ENCODE assay signal across 21 cellular contexts in genomic region chr16:85518398-85519049, GRCh38.
DNase-seq lines count a peak whose midpoint lies in the region; ATAC-seq and TF ChIP-seq lines count a peak whose summit lies in the region.
"Had no signal": no experiment of that assay in that cellular context is flagged by ENCODE, and none has a peak within 500 bp of the region (broad histone marks: within the 10 kb centered on the region; RNA-seq: fewer than 3 reads in every experiment).

No MANE protein-coding gene starts in this region.

- H2BK15ac ChIP-seq in IMR-90 (ENCODE audit: low read depth, low read length) (no peak overlapping the region), mesenchymal stem cell (ENCODE audit: low read depth, poor library complexity, severe bottlenecking) (no peak overlapping the region), neuronal stem cell (ENCODE audit: low read length) (peak overlapping the region; percentile 19)

- H4K20me1 ChIP-seq in BLaER1 treated with 17β-estradiol and CSF1 and Interleukin-3, amounts not matched to agents 10 nM and 100 nM: peaks cover 0 to 15% (median 0%) of the 10 kb centered on the region in 11 experiments; a peak in 1 of 22 replicates
- peaks cover 22% of the 10 kb centered on the region for H4K20me1 ChIP-seq in IMR-90 (ENCODE audit: insufficient read depth, low read length)

- H4K8ac ChIP-seq in IMR-90 (ENCODE audit: low read depth in 2 of 2, low read length in 2 of 2) (no peak overlapping the region), mesenchymal stem cell (ENCODE audit: low read length) (no peak overlapping the region), neuronal stem cell (ENCODE audit: low read depth, low read length) (no peak overlapping the region)

- no peak for DNase-seq in IMR-90
- DNase-seq in mesenchymal stem cell: no peak
- DNase-seq in neuronal stem cell (ENCODE audit: low spot score): no peak
- DNase-seq in CD4-positive, alpha-beta T cell: no peak
- no peak for DNase-seq in sigmoid colon
- DNase-seq in ecto neural progenitor cell (ENCODE audit: low spot score): no peak
- DNase-seq: C1 segment of cervical spinal cord, Calu3, DMS79 treated with DMSO at 0.1 percent for 48 hours, Kasumi-1, NCI-H1092 treated with DMSO at 0.1 percent for 48 hours, NCI-H146, NCI-H1930, NCI-H2107, NCI-H524, NCI-H774, PC-3, SJCRH30 had no signal

- H2AK5ac ChIP-seq in IMR-90 (ENCODE audit: low read depth, low read length) (no peak overlapping the region), mesenchymal stem cell (ENCODE audit: low read length, severe bottlenecking) (no peak overlapping the region), neuronal stem cell (ENCODE audit: low read depth, low read length) (peak overlapping the region; percentile 56)

- no peak for TF ChIP-seq RAD21 in IMR-90 (IDR thresholded peaks at IDR 0.05; ENCODE audit: low read length)

- H2BK120ac ChIP-seq in IMR-90 (ENCODE audit: low read depth, low read length) (no peak overlapping the region), mesenchymal stem cell (ENCODE audit: low read depth, low read length) (no peak overlapping the region), neuronal stem cell (ENCODE audit: low read depth, low read length) (peak overlapping the region; percentile 47)

- H3K36me3 Mint-ChIP-seq in CD4-positive, alpha-beta T cell (ENCODE audit: low read depth): no peaks in the 10 kb centered on the region

- H3K4me1 Mint-ChIP-seq in CD4-positive, alpha-beta T cell (ENCODE audit: low read depth): no peaks in the 10 kb centered on the region

- peak overlapping the region in 7 of 11 experiments; percentile 12 to 46 (median 20); a peak in 7 of 22 replicates for H3K4me2 ChIP-seq in BLaER1 treated with 17β-estradiol and CSF1 and Interleukin-3, amounts not matched to agents 10 nM and 100 nM
- H3K4me2 ChIP-seq in IMR-90 (ENCODE audit: low read depth, low read length) (no peak overlapping the region), mesenchymal stem cell (ENCODE audit: low read length, poor library complexity, severe bottlenecking) (no peak overlapping the region), neuronal stem cell (ENCODE audit: insufficient read depth, low read length, poor library complexity, severe bottlenecking) (no peak overlapping the region)

- H2AFZ ChIP-seq in IMR-90 (replicated peaks; ENCODE audit: low read length, poor library complexity): peak overlapping the region; percentile 37
- no peak overlapping the region for H2AFZ ChIP-seq in mesenchymal stem cell (ENCODE audit: low read depth, low read length)
- no peak overlapping the region for H2AFZ ChIP-seq in neuronal stem cell (ENCODE audit: low read length)

- WGBS in IMR-90 (ENCODE audit: extremely low coverage in 2 of 2, insufficient read length in 1 of 2), 2 experiments: 94% methylated on average over 7 of the region's 17 CpGs; no CpG with 5 or more reads in 1 of the 2 experiments
- 98% methylated on average over 17 of the region's 17 CpGs for WGBS in mesenchymal stem cell
- no CpG with 5 or more reads among the region's 17 CpGs for WGBS in neuronal stem cell (ENCODE audit: extremely low coverage in 2 of 2, insufficient read length in 2 of 2, insufficient replicate concordance in 1 of 2), 2 donors
- WGBS in sigmoid colon, 2 donors: 86 to 93% methylated on average over 17 of the region's 17 CpGs

- H3K4me3 Mint-ChIP-seq in CD4-positive, alpha-beta T cell: no peak overlapping the region

- peaks cover 0 to 4% (median 0%) of the 10 kb centered on the region in 11 experiments; a peak in 1 of 22 replicates for H3K36me3 ChIP-seq in BLaER1 treated with 17β-estradiol and CSF1 and Interleukin-3, amounts not matched to agents 10 nM and 100 nM
- H3K36me3 ChIP-seq in IMR-90 (ENCODE audit: control insufficient read depth, insufficient read depth, low read length) (0 out of 2 replicates have a peak, but pooled peaks cover 4% of the 10 kb centered on the region), mesenchymal stem cell (ENCODE audit: control insufficient read depth in 1 of 2, insufficient read depth in 2 of 2, low read depth in 1 of 2, low read length in 2 of 2) (peaks cover 5 to 11% of the 10 kb centered on the region in 2 experiments), neuronal stem cell (replicated peaks in 1 of 2; ENCODE audit: control insufficient read depth in 2 of 2, insufficient read depth in 2 of 2, low read length in 2 of 2) (no peaks in the 10 kb centered on the region), sigmoid colon (no peaks in the 10 kb centered on the region)
- H3K36me3 ChIP-seq: SJCRH30 had no signal

- H3K56ac ChIP-seq in IMR-90 (ENCODE audit: extremely low read depth, insufficient read depth, low read length): no peak overlapping the region

- POLR2A ChIA-PET in IMR-90 (lab: Charles Lee; ENCODE audit: unreplicated experiment): no interaction called here
- POLR2A ChIA-PET in CD4-positive, alpha-beta T cell (lab: Charles Lee): no interaction called here

- H2BK12ac ChIP-seq in mesenchymal stem cell (ENCODE audit: low read length in 2 of 2): no peak overlapping the region
- H2BK12ac ChIP-seq in neuronal stem cell (ENCODE audit: low read length): peak overlapping the region; percentile 44

- no peak overlapping the region; the same call in 1 of the 2 replicates for H3K4ac ChIP-seq in IMR-90 (ENCODE audit: low read depth, low read length)
- H3K4ac ChIP-seq in mesenchymal stem cell (ENCODE audit: low read depth in 1 of 2, low read length in 2 of 2): no peak overlapping the region
- H3K4ac ChIP-seq in neuronal stem cell (ENCODE audit: low read length): no peak overlapping the region

- CTCF ChIA-PET in IMR-90 (lab: Yijun Ruan, JAX): no interaction called here
- CTCF ChIA-PET in CD4-positive, alpha-beta T cell (lab: Charles Lee): no interaction called here

- intact Hi-C loops in IMR-90 (cut with micrococcal nuclease): no loop called here
- intact Hi-C loops in CD4-positive, alpha-beta T cell (cut with DNase I, micrococcal nuclease): no loop called here
- intact Hi-C loops in sigmoid colon (cut with DNase I): no loop called here

- TF ChIP-seq POLR2A in IMR-90 (IDR thresholded peaks at IDR 0.05; ENCODE audit: low read depth, low read length): no peak
- no peak for TF ChIP-seq POLR2A in sigmoid colon (IDR thresholded peaks at IDR 0.05)

- no peak overlapping the region for H2AK9ac ChIP-seq in IMR-90 (replicated peaks; ENCODE audit: low read depth, low read length, poor library complexity)

- H3K9ac ChIP-seq in BLaER1 treated with 17β-estradiol and CSF1 and Interleukin-3, amounts not matched to agents 10 nM and 100 nM: no peak overlapping the region
- no peak overlapping the region for H3K9ac ChIP-seq in IMR-90 (ENCODE audit: low read depth, low read length)
- H3K9ac ChIP-seq in mesenchymal stem cell (ENCODE audit: low read length): no peak overlapping the region
- no peak overlapping the region for H3K9ac ChIP-seq in neuronal stem cell (ENCODE audit: low read depth, low read length, poor library complexity)

- H3K27ac Mint-ChIP-seq in CD4-positive, alpha-beta T cell: no peak overlapping the region

- no TSS peak for BruUV-seq in IMR-90 (replicated peaks; lab: Mats Ljungman, UMichigan)

- peaks cover 24 to 78% (median 65%) of the 10 kb centered on the region in 10 experiments for H3K4me1 ChIP-seq in BLaER1 treated with 17β-estradiol and CSF1 and Interleukin-3, amounts not matched to agents 10 nM and 100 nM
- H3K4me1 ChIP-seq in IMR-90 (ENCODE audit: control insufficient read depth, insufficient read depth, low read length): peaks cover 29% of the 10 kb centered on the region
- peaks cover 47% of the 10 kb centered on the region for H3K4me1 ChIP-seq in mesenchymal stem cell (ENCODE audit: control insufficient read depth, insufficient read depth, low read depth, low read length)
- peaks cover 31 to 44% of the 10 kb centered on the region in 2 donors for H3K4me1 ChIP-seq in neuronal stem cell (ENCODE audit: control insufficient read depth in 2 of 2, insufficient read depth in 1 of 2, low read depth in 1 of 2, low read length in 2 of 2)
- H3K4me1 ChIP-seq in sigmoid colon: peaks cover 0 to 53% (median 50%) of the 10 kb centered on the region in 4 donors

- no peak overlapping the region for H4K5ac ChIP-seq in IMR-90 (ENCODE audit: low read depth, low read length)

- H2BK5ac ChIP-seq in IMR-90 (ENCODE audit: low read depth, low read length, poor library complexity, severe bottlenecking) (no peak overlapping the region), mesenchymal stem cell (ENCODE audit: low read depth, low read length, poor library complexity, severe bottlenecking) (no peak overlapping the region), neuronal stem cell (ENCODE audit: low read length) (no peak overlapping the region)

- H3K9me1 ChIP-seq in IMR-90 (ENCODE audit: insufficient read depth, low read length): peaks cover 15% of the 10 kb centered on the region

- ATAC-seq in IMR-90 (ENCODE audit: low read depth): no peak
- ATAC-seq in CD4-positive, alpha-beta T cell (ENCODE audit: poor library complexity): no peak
- ATAC-seq: PC-3, Right ventricle myocardium inferior had no signal

- no peak overlapping the region for H3K4me3 ChIP-seq in BLaER1 treated with 17β-estradiol and CSF1 and Interleukin-3, amounts not matched to agents 10 nM and 100 nM
- no peak overlapping the region for H3K4me3 ChIP-seq in IMR-90 (ENCODE audit: insufficient read depth, low read depth, low read length)
- H3K4me3 ChIP-seq in mesenchymal stem cell (ENCODE audit: insufficient read depth in 1 of 2, low read depth in 1 of 2, low read length in 2 of 2): no peak overlapping the region
- no peak overlapping the region for H3K4me3 ChIP-seq in neuronal stem cell (ENCODE audit: low read length in 2 of 2)
- no peak overlapping the region for H3K4me3 ChIP-seq in sigmoid colon
- H3K4me3 ChIP-seq: SJCRH30 had no signal

- dilution Hi-C loops in IMR-90 (cut with HindIII; ENCODE audit: low sequenced_read_pairs, unreplicated experiment): no loop called here

- H3K27me3 Mint-ChIP-seq in CD4-positive, alpha-beta T cell: no peaks in the 10 kb centered on the region

- H3K9me3 Mint-ChIP-seq in CD4-positive, alpha-beta T cell: no peaks in the 10 kb centered on the region

- H3K23ac ChIP-seq in IMR-90 (ENCODE audit: low read depth, low read length) (no peak overlapping the region), mesenchymal stem cell (ENCODE audit: low read length in 2 of 2) (no peak overlapping the region), neuronal stem cell (ENCODE audit: low read depth, low read length, poor library complexity) (peak overlapping the region; percentile 82)

- H3K27ac ChIP-seq in BLaER1 treated with 17β-estradiol and CSF1 and Interleukin-3, amounts not matched to agents 10 nM and 100 nM: peak overlapping the region in 2 of 11 experiments; percentile 21 to 36; a peak in 1 of 22 replicates
- no peak overlapping the region for H3K27ac ChIP-seq in IMR-90 (ENCODE audit: insufficient read depth, low read length)
- H3K27ac ChIP-seq in mesenchymal stem cell (ENCODE audit: low read length, poor library complexity, severe bottlenecking): no peak overlapping the region
- no peak overlapping the region for H3K27ac ChIP-seq in neuronal stem cell (replicated peaks; ENCODE audit: low read length)
- no peak overlapping the region for H3K27ac ChIP-seq in CD4-positive, alpha-beta T cell (ENCODE audit: low read depth, low read length)
- no peak overlapping the region for H3K27ac ChIP-seq in sigmoid colon
- H3K27ac ChIP-seq: HL-60, SJCRH30 had no signal

- H3K79me1 ChIP-seq in IMR-90 (ENCODE audit: low read depth in 1 of 2, low read length in 2 of 2) (peaks cover 13 to 44% of the 10 kb centered on the region in 2 experiments), mesenchymal stem cell (replicated peaks; ENCODE audit: low read length, poor library complexity, severe bottlenecking) (peaks cover 1% of the 10 kb centered on the region), neuronal stem cell (ENCODE audit: low read depth, low read length) (peaks cover 4% of the 10 kb centered on the region)

- H3K14ac ChIP-seq in IMR-90 (replicated peaks; ENCODE audit: low read depth, low read length): no peak overlapping the region
- H3K14ac ChIP-seq in mesenchymal stem cell (ENCODE audit: low read length in 2 of 2): no peak overlapping the region
- peak overlapping the region; percentile 79 for H3K14ac ChIP-seq in neuronal stem cell (ENCODE audit: low read length)

- no peak overlapping the region for H3K18ac ChIP-seq in IMR-90 (ENCODE audit: low read depth, low read length)
- no peak overlapping the region for H3K18ac ChIP-seq in mesenchymal stem cell (ENCODE audit: low read depth in 1 of 2, low read length in 2 of 2)
- H3K18ac ChIP-seq in neuronal stem cell (ENCODE audit: low read length): peak overlapping the region; percentile 74

- H2BK20ac ChIP-seq in IMR-90 (ENCODE audit: low read depth, low read length): no peak overlapping the region

- no peak for TF ChIP-seq EP300 in sigmoid colon (IDR thresholded peaks at IDR 0.05)

- peaks cover 0 to 2% (median 0%) of the 10 kb centered on the region in 11 experiments; a peak in 1 of 22 replicates for H3K27me3 ChIP-seq in BLaER1 treated with 17β-estradiol and CSF1 and Interleukin-3, amounts not matched to agents 10 nM and 100 nM
- no peaks in the 10 kb centered on the region for H3K27me3 ChIP-seq in IMR-90 (ENCODE audit: control insufficient read depth, insufficient read depth, low read length)
- H3K27me3 ChIP-seq in mesenchymal stem cell (ENCODE audit: control insufficient read depth in 1 of 2, insufficient read depth in 1 of 2, low read length in 2 of 2): no peaks in the 10 kb centered on the region
- H3K27me3 ChIP-seq in neuronal stem cell (ENCODE audit: control insufficient read depth in 3 of 3, insufficient read depth in 3 of 3, low read depth in 1 of 3, low read length in 3 of 3): peaks cover 0 to 6% (median 0%) of the 10 kb centered on the region in 3 experiments
- H3K27me3 ChIP-seq in CD4-positive, alpha-beta T cell (ENCODE audit: control insufficient read depth, insufficient read depth, low read length): no peaks in the 10 kb centered on the region
- H3K27me3 ChIP-seq in sigmoid colon: no peaks in the 10 kb centered on the region
- H3K27me3 ChIP-seq: SJCRH30 had no signal

- no peaks in the 10 kb centered on the region for H3K9me3 ChIP-seq in BLaER1 treated with 17β-estradiol and CSF1 and Interleukin-3, amounts not matched to agents 10 nM and 100 nM (replicated peaks in 1 of 11)
- H3K9me3 ChIP-seq in IMR-90 (ENCODE audit: control insufficient read depth, insufficient read depth, low read length) (no peaks in the 10 kb centered on the region), mesenchymal stem cell (ENCODE audit: control insufficient read depth, low read length) (no peaks in the 10 kb centered on the region), neuronal stem cell (replicated peaks in 1 of 2; ENCODE audit: control insufficient read depth in 2 of 2, insufficient read depth in 1 of 2, low read depth in 1 of 2, low read length in 2 of 2) (peaks cover 0 to 8% of the 10 kb centered on the region in 2 donors), sigmoid colon (no peaks in the 10 kb centered on the region)
- H3K9me3 ChIP-seq in CD4-positive, alpha-beta T cell (ENCODE audit: control insufficient read depth, low read length): no peaks in the 10 kb centered on the region
- H3K9me3 ChIP-seq: SJCRH30 had no signal

- no peak overlapping the region for H4K91ac ChIP-seq in IMR-90 (ENCODE audit: insufficient read depth, low read depth, low read length)
- H4K91ac ChIP-seq in mesenchymal stem cell (ENCODE audit: low read length): peak overlapping the region; percentile 34
- no peak overlapping the region for H4K91ac ChIP-seq in neuronal stem cell (ENCODE audit: low read depth, low read length, poor library complexity)

- no peak for TF ChIP-seq CTCF in IMR-90 (conservative IDR thresholded peaks at IDR 0.05; ENCODE audit: low read depth, low read length)
- no peak for TF ChIP-seq CTCF in CD4-positive, alpha-beta T cell (IDR thresholded peaks at IDR 0.05)
- no peak for TF ChIP-seq CTCF in sigmoid colon (IDR thresholded peaks at IDR 0.05)

- in situ Hi-C loops in IMR-90 (cut with MboI; ENCODE audit: low sequenced_read_pairs): no loop called here

Comparison
In these comparisons a context has a peak if more than half of its experiments do, and no peak if none do; other contexts are left out.
1. H3K4me2 ChIP-seq: peak in BLaER1 treated with 17β-estradiol and CSF1 and Interleukin-3, amounts not matched to agents 10 nM and 100 nM (7 of 11); none in IMR-90 (single experiment), mesenchymal stem cell (single experiment) and neuronal stem cell (single experiment).